ENCODE assay signal across 21 cellular contexts in the genomic region with DNA sequence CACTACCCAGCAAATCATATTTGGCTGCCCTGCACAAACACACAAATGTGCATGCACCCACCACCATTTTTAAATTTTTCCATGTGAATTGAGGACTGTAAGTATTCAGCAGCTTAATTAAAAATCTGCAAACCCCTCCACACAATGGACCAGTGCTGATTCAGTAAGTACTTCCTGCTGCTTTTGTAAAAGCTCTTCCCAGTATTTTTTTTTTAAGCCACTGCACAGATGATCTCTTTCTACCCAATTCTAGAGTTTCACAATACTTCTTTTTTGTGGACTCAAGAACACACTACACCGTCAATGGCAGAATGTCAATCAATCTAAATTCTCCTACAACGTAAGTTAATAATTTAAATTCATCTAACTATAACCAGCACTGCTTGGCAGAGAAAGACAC. TPM values are rescaled to one million over a fixed set of nuclear protein-coding genes. Genes with fewer than 3 reads are reported as not detected.
DNase-seq lines count a peak whose midpoint lies in the region; ATAC-seq, FAIRE-seq and TF ChIP-seq lines count a peak whose summit lies in the region.
"Had no signal": no experiment of that assay in that cellular context is flagged by ENCODE, and none has a peak within 500 bp of the region (broad histone marks: within the 10 kb centered on the region; RNA-seq: fewer than 3 reads in every experiment).

No MANE protein-coding gene starts in this region.

- H4K20me1 ChIP-seq in IMR-90 (ENCODE audit: insufficient read depth, low read length): peaks cover 74% of the 10 kb centered on the region
- H4K20me1 ChIP-seq in hepatocyte (ENCODE audit: insufficient read depth, poor library complexity, severe bottlenecking): peaks cover 12% of the 10 kb centered on the region

- H3K36me3 Mint-ChIP-seq in progenitor cell of endocrine pancreas (ENCODE audit: insufficient read depth): peaks cover 11% of the 10 kb centered on the region
- H3K36me3 Mint-ChIP-seq: natural killer cell treated with Interleukin-12 subunit alpha and Interleukin-12 subunit beta and Interleukin-15 and Interleukin-18, amount 100 ng/mL, for 72 hours had no signal

- H3K36me3 ChIP-seq in IMR-90 (ENCODE audit: control insufficient read depth, insufficient read depth, low read length): no peaks in the 10 kb centered on the region
- H3K36me3 ChIP-seq in hepatocyte (replicated peaks; ENCODE audit: insufficient read depth, low read depth): no peaks in the 10 kb centered on the region
- H3K36me3 ChIP-seq: sigmoid colon, WERI-Rb-1 had no signal

- TF ChIP-seq CTCF in IMR-90 (conservative IDR thresholded peaks at IDR 0.05; ENCODE audit: low read depth, low read length) (no peak), hepatocyte (IDR thresholded peaks at IDR 0.05; ENCODE audit: poor library complexity) (no peak), progenitor cell of endocrine pancreas (IDR thresholded peaks at IDR 0.05; ENCODE audit: unreplicated experiment) (no peak)

- no peak overlapping the region for H2BK5ac ChIP-seq in IMR-90 (ENCODE audit: low read depth, low read length, poor library complexity, severe bottlenecking)

- no peak for TF ChIP-seq POLR2A in IMR-90 (IDR thresholded peaks at IDR 0.05; ENCODE audit: low read depth, low read length)

- H3K9me1 ChIP-seq in IMR-90 (ENCODE audit: insufficient read depth, low read length): peaks cover 4% of the 10 kb centered on the region; the same call in 1 of the 2 replicates

- H4K91ac ChIP-seq in IMR-90 (ENCODE audit: insufficient read depth, low read depth, low read length): no peak overlapping the region

- H3K4me1 Mint-ChIP-seq in progenitor cell of endocrine pancreas (ENCODE audit: low read depth): peaks cover 25% of the 10 kb centered on the region

- no peaks in the 10 kb centered on the region for H3K9me3 Mint-ChIP-seq in progenitor cell of endocrine pancreas (ENCODE audit: low read depth)
- H3K9me3 Mint-ChIP-seq: CD4-positive, alpha-beta T cell; natural killer cell treated with Interleukin-12 subunit alpha and Interleukin-12 subunit beta and Interleukin-15 and Interleukin-18, amount 100 ng/mL, for 72 hours had no signal

- H4K8ac ChIP-seq in IMR-90 (ENCODE audit: low read depth in 2 of 2, low read length in 2 of 2): no peak overlapping the region

- H2AFZ ChIP-seq in IMR-90 (replicated peaks; ENCODE audit: low read length, poor library complexity) (no peak overlapping the region), hepatocyte (no peak overlapping the region)

- no CpG with 5 or more reads among the region's 2 CpGs for WGBS in IMR-90 (ENCODE audit: extremely low coverage in 2 of 2, insufficient read length in 1 of 2), 2 experiments
- whole genome bisulfite sequencing in hepatocyte (ENCODE audit: low lambda C conversion rate, missing lambda C conversion rate): 77% methylated on average over 2 of the region's 2 CpGs

- CTCF ChIA-PET in IMR-90 (lab: Yijun Ruan, JAX): interaction anchor here (0.6 kb wide), 1 partner anchor 349 kb away, joined by 4 read pairs; no protein-coding TSS in a partner anchor

- H3K27ac ChIP-seq in IMR-90 (ENCODE audit: insufficient read depth, low read length) (no peak overlapping the region), hepatocyte (peak overlapping the region; percentile 15)
- H3K27ac ChIP-seq: sigmoid colon, WERI-Rb-1 had no signal

- no peak overlapping the region for H4K5ac ChIP-seq in IMR-90 (ENCODE audit: low read depth, low read length)

- no peak overlapping the region for H3K4me3 ChIP-seq in IMR-90 (ENCODE audit: insufficient read depth, low read depth, low read length)
- no peak overlapping the region for H3K4me3 ChIP-seq in hepatocyte
- H3K4me3 ChIP-seq: body of pancreas, GM12878, K562, sigmoid colon had no signal

- no peak overlapping the region for H3K18ac ChIP-seq in IMR-90 (ENCODE audit: low read depth, low read length)

- H3K9me2 ChIP-seq in hepatocyte (replicated peaks; ENCODE audit: insufficient read depth): no peaks in the 10 kb centered on the region

- no peak overlapping the region for H3K4me3 Mint-ChIP-seq in progenitor cell of endocrine pancreas (ENCODE audit: low read depth)
- H3K4me3 Mint-ChIP-seq: CD4-positive, alpha-beta T cell; natural killer cell treated with Interleukin-12 subunit alpha and Interleukin-12 subunit beta and Interleukin-15 and Interleukin-18, amount 100 ng/mL, for 72 hours; stimulated activated memory B cell treated with anti-CD40 and anti-IgM and Interleukin-4, amounts not matched to agents 10 μg/mL and 1 μg/mL and 100 μg/mL, for 72 hours had no signal

- H2BK20ac ChIP-seq in IMR-90 (ENCODE audit: low read depth, low read length): no peak overlapping the region

- TF ChIP-seq RAD21 in IMR-90 (IDR thresholded peaks at IDR 0.05; ENCODE audit: low read length): no peak

- H3K56ac ChIP-seq in IMR-90 (ENCODE audit: extremely low read depth, insufficient read depth, low read length): no peak overlapping the region

- dilution Hi-C loops in IMR-90 (cut with HindIII; ENCODE audit: low sequenced_read_pairs, unreplicated experiment): no loop called here

- H3K27me3 Mint-ChIP-seq in progenitor cell of endocrine pancreas: no peaks in the 10 kb centered on the region
- H3K27me3 Mint-ChIP-seq: stimulated activated memory B cell treated with anti-CD40 and anti-IgM and Interleukin-4, amounts not matched to agents 10 μg/mL and 1 μg/mL and 100 μg/mL, for 72 hours had no signal

- H3K9me3 ChIP-seq in IMR-90 (ENCODE audit: control insufficient read depth, insufficient read depth, low read length): no peaks in the 10 kb centered on the region
- no peaks in the 10 kb centered on the region for H3K9me3 ChIP-seq in hepatocyte (ENCODE audit: low read depth)
- H3K9me3 ChIP-seq: body of pancreas, sigmoid colon had no signal

- no peak overlapping the region; the same call in 1 of the 2 replicates for H3K4me2 ChIP-seq in IMR-90 (ENCODE audit: low read depth, low read length)
- peak overlapping the region; percentile 18 for H3K4me2 ChIP-seq in hepatocyte

- no peaks in the 10 kb centered on the region for H3K27me3 ChIP-seq in IMR-90 (ENCODE audit: control insufficient read depth, insufficient read depth, low read length)
- H3K27me3 ChIP-seq in hepatocyte: no peaks in the 10 kb centered on the region
- H3K27me3 ChIP-seq: body of pancreas, sigmoid colon had no signal

- in situ Hi-C loops in IMR-90 (cut with MboI; ENCODE audit: low sequenced_read_pairs): no loop called here

- DNase-seq in IMR-90 (no peak), astrocyte of the hippocampus (ENCODE audit: low read depth, low spot score) (peak; percentile 42), hepatocyte (ENCODE audit: low spot score) (no peak), progenitor cell of endocrine pancreas (ENCODE audit: low spot score, unreplicated experiment) (no peak), frontal cortex (ENCODE audit: low spot score in 2 of 2) (no peak), HPDE6-E6E7 (ENCODE audit: extremely low spot score) (no peak)
- no peak for DNase-seq in activated CD8-positive, alpha-beta memory T cell treated with anti-CD3 and anti-CD28 coated beads, Interleukin-2, amount 50 U/mL, for 48 hours
- DNase-seq: body of pancreas; CD4-positive, alpha-beta T cell; head of caudate nucleus; left cardiac atrium; NCI-H1417 treated with DMSO at 0.1 percent for 48 hours; NCI-H345; OCI-M1; sigmoid colon; WERI-Rb-1 had no signal

- H2AK9ac ChIP-seq in IMR-90 (replicated peaks; ENCODE audit: low read depth, low read length, poor library complexity): no peak overlapping the region

- peaks cover 14 to 70% of the 10 kb centered on the region in 2 experiments; a peak in 3 of 4 replicates for H3K79me1 ChIP-seq in IMR-90 (ENCODE audit: low read depth in 1 of 2, low read length in 2 of 2)

- H3K79me2 ChIP-seq in hepatocyte: peaks cover 100% of the 10 kb centered on the region

- no peak overlapping the region for H3K4ac ChIP-seq in IMR-90 (ENCODE audit: low read depth, low read length)

- H3K27ac Mint-ChIP-seq in progenitor cell of endocrine pancreas: peak overlapping the region; percentile 62
- H3K27ac Mint-ChIP-seq: CD4-positive, alpha-beta T cell; natural killer cell treated with Interleukin-12 subunit alpha and Interleukin-12 subunit beta and Interleukin-15 and Interleukin-18, amount 100 ng/mL, for 72 hours; stimulated activated memory B cell treated with anti-CD40 and anti-IgM and Interleukin-4, amounts not matched to agents 10 μg/mL and 1 μg/mL and 100 μg/mL, for 72 hours had no signal

- H2AK5ac ChIP-seq in IMR-90 (ENCODE audit: low read depth, low read length): no peak overlapping the region

- POLR2A ChIA-PET in IMR-90 (lab: Charles Lee; ENCODE audit: unreplicated experiment): no interaction called here

- H3K9ac ChIP-seq in IMR-90 (ENCODE audit: low read depth, low read length): no peak overlapping the region

- BruUV-seq in IMR-90 (replicated peaks; lab: Mats Ljungman, UMichigan): no TSS peak

- H2BK15ac ChIP-seq in IMR-90 (ENCODE audit: low read depth, low read length): no peak overlapping the region

- FAIRE-seq in frontal cortex (lab: Jason Lieb, UNC): no peak
- FAIRE-seq: GM12878, K562 had no signal

- H3K14ac ChIP-seq in IMR-90 (replicated peaks; ENCODE audit: low read depth, low read length): no peak overlapping the region

- H3K4me1 ChIP-seq in IMR-90 (ENCODE audit: control insufficient read depth, insufficient read depth, low read length): peaks cover 6% of the 10 kb centered on the region
- H3K4me1 ChIP-seq in hepatocyte (ENCODE audit: insufficient read depth): peaks cover 14% of the 10 kb centered on the region

- no peak overlapping the region for H2BK120ac ChIP-seq in IMR-90 (ENCODE audit: low read depth, low read length)

- intact Hi-C loops in IMR-90 (cut with micrococcal nuclease): no loop called here

- ATAC-seq in IMR-90 (ENCODE audit: low read depth): no peak
- ATAC-seq in HG03095 (IDR thresholded peaks at IDR 0.05; ENCODE audit: unreplicated experiment): no peak
- ATAC-seq: GM12878; K562; natural killer cell treated with Interleukin-12 subunit alpha and Interleukin-12 subunit beta and Interleukin-15 and Interleukin-18, amount 100 ng/mL, for 72 hours; stimulated activated memory B cell treated with anti-CD40 and anti-IgM and Interleukin-4, amounts not matched to agents 10 μg/mL and 1 μg/mL and 100 μg/mL, for 72 hours had no signal

- H3K23ac ChIP-seq in IMR-90 (ENCODE audit: low read depth, low read length): no peak overlapping the region

TF ChIP-seq in IMR-90, 13 proteins besides CTCF, POLR2A, EP300 and RAD21:
- peak; percentile 42; the same call in 1 of the 2 replicates for TF ChIP-seq CEBPB (IDR thresholded peaks at IDR 0.05; ENCODE audit: low read depth, low read length)
- no peak for TF ChIP-seq MXI1 (IDR thresholded peaks at IDR 0.05; ENCODE audit: borderline replicate concordance, low read depth, low read length)

RNA-seq across cellular contexts. Expression of gene SH3RF1, which starts 26.5 kb away (rescaled TPM):
- total RNA-seq in IMR-90 (2012; rRNA removed) (29.8 and 30.0 TPM in 2 replicates), hepatocyte (13.9 and 15.5 TPM in 2 replicates), progenitor cell of endocrine pancreas (29.6 and 31.1 TPM in 2 replicates), frontal cortex (13.0 TPM)
- polyA plus RNA-seq in IMR-90 (2012; rRNA removed) (22.0 and 23.1 TPM in 2 replicates), hepatocyte (12.5 and 16.4 TPM in 2 replicates)
- polyA plus RNA-seq in IMR-90 (2012; cell fraction: cytosol; rRNA removed): 12.1 and 19.9 TPM in 2 replicates
- 27.7 and 38.4 TPM in 2 replicates for polyA plus RNA-seq in IMR-90 (2012; cell fraction: nucleus; rRNA removed; ENCODE audit: low replicate concordance)
